Comparison of ENCODE assay signal across 8 cellular contexts in the genomic region with DNA sequence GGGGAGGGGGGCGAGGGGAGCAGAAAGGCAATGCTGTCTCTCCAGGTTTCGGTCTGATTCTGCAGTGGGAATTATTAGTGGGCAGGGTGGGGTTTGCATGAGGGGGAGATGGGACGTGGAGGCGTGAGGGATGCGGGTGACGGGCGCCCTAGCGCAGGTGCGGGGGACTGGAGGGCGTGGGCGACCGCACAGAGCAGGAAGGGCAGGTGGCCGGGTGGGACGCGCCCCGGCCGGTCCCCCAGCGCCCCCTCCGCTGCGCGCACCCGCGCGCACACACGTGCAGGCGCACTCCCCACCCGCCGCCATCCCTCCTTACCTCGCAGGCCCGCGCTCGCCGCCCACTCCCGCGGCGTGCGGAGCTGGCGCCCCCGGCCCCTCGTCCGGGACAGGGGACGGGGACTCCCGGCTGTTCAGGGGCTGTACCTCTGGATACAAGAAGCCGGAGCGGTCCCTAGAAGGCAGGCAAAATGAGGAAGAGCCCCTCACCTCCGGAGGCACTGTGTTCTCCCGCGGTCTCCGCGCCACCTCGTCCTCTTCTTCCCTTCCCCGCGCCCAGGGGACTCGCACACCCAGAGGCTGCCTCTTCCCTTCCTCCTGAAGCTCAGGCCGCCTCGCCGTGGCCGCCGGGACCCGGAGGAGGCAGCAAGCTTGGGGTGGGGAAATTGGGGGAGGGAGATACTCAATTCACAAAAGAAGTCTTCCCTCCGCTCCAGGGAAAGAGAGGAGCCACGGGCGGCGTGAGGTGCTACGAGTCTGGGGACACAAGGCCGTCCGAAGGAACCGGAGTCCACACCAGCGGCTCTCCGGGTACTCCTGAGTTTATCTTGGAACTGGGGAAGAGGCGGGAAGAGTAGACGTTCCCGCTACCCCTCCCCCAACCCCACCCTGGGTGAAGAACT. TPM values are rescaled to one million over a fixed set of nuclear protein-coding genes. Genes with fewer than 3 reads are reported as not detected.
DNase-seq lines count a peak whose midpoint lies in the region; ATAC-seq and TF ChIP-seq lines count a peak whose summit lies in the region.

No MANE protein-coding gene starts in this region.

- peak overlapping the region in 2 of 5 donors; percentile 50 to 52 for H3K27ac ChIP-seq in adrenal gland
- no peak overlapping the region for H3K27ac ChIP-seq in liver (ENCODE audit: low read depth in 1 of 2, low read length in 2 of 2)
- no peak overlapping the region for H3K27ac ChIP-seq in thyroid gland

- peak; percentile 20 for DNase-seq in activated naive CD4-positive, alpha-beta T cell treated with anti-CD3 and anti-CD28 coated beads, Interleukin-2, amount 10 ng/mL, durations not matched to agents 7 days and 5 days
- no peak for DNase-seq in activated naive CD4-positive, alpha-beta T cell treated with anti-CD3 and anti-CD28 coated beads, Interleukin-2, amount 50 U/mL, for 16 hours
- DNase-seq in adrenal gland (peak in 5 of 7 donors; percentile 11 to 37 (median 25)), thyroid gland (peak; percentile 2 to 7), ACHN (no peak)

- no peaks in the 10 kb centered on the region for H3K27me3 ChIP-seq in adrenal gland
- peaks cover 3 to 28% (median 8%) of the 10 kb centered on the region in 4 donors for H3K27me3 ChIP-seq in liver (ENCODE audit: control insufficient read depth in 4 of 4, insufficient read depth in 4 of 4, low read length in 3 of 4)
- H3K27me3 ChIP-seq in thyroid gland, result peaks cover 6% of the 10 kb centered on the region

- TF ChIP-seq POLR2A in adrenal gland (IDR thresholded peaks at IDR 0.05) (no peak), thyroid gland (IDR thresholded peaks at IDR 0.05) (no peak)

- H3K27me3 Mint-ChIP-seq in activated naive CD4-positive, alpha-beta T cell treated with anti-CD3 and anti-CD28 coated beads, Interleukin-2, amount 10 ng/mL, durations not matched to agents 7 days and 5 days, result peaks cover 54% of the 10 kb centered on the region

- H3K4me3 ChIP-seq in adrenal gland (peak overlapping the region in 3 of 4 donors; percentile 52 to 82 (median 55)), liver (ENCODE audit: low read depth in 1 of 3, low read length in 3 of 3) (peak overlapping the region in 2 of 3 donors; percentile 17 to 49), thyroid gland (replicated peaks in 1 of 3) (peak overlapping the region; percentile 3 to 44 (median 35))

- no peaks in the 10 kb centered on the region for H3K36me3 ChIP-seq in adrenal gland (replicated peaks in 1 of 2)
- no peaks in the 10 kb centered on the region for H3K36me3 ChIP-seq in liver (ENCODE audit: control insufficient read depth in 4 of 4, insufficient read depth in 3 of 4, low read depth in 1 of 4, low read length in 3 of 4)
- H3K36me3 ChIP-seq in thyroid gland, result no peaks in the 10 kb centered on the region

- intact Hi-C loops in adrenal gland (cut with DNase I), result no loop called here
- intact Hi-C loops in thyroid gland (cut with DNase I), result no loop called here

- TF ChIP-seq RAD21 in liver (IDR thresholded peaks at IDR 0.05), result no peak

- no peak for TF ChIP-seq CTCF in adrenal gland (IDR thresholded peaks at IDR 0.05)
- no peak for TF ChIP-seq CTCF in liver (IDR thresholded peaks at IDR 0.05; ENCODE audit: low read depth, low read length, missing input control)
- TF ChIP-seq CTCF in thyroid gland (IDR thresholded peaks at IDR 0.05), result no peak

- H3K9me3 ChIP-seq in adrenal gland (replicated peaks in 1 of 3), result no peaks in the 10 kb centered on the region
- no peaks in the 10 kb centered on the region for H3K9me3 ChIP-seq in liver (ENCODE audit: control insufficient read depth in 4 of 4, low read length in 3 of 4)
- H3K9me3 ChIP-seq in thyroid gland, result no peaks in the 10 kb centered on the region

- H3K27ac Mint-ChIP-seq in activated naive CD4-positive, alpha-beta T cell treated with anti-CD3 and anti-CD28 coated beads, Interleukin-2, amount 10 ng/mL, durations not matched to agents 7 days and 5 days, result no peak overlapping the region

- WGBS in adrenal gland, 4 donors, result 0 to 2% (median 1%) methylated on average over 23 to 73 of the region's 73 CpGs
- WGBS in liver, result 2% methylated on average over 73 of the region's 73 CpGs
- WGBS in thyroid gland, 2 donors, result 2% methylated on average over 24 to 39 of the region's 73 CpGs

- peaks cover 16% of the 10 kb centered on the region for H3K4me1 Mint-ChIP-seq in activated naive CD4-positive, alpha-beta T cell treated with anti-CD3 and anti-CD28 coated beads, Interleukin-2, amount 10 ng/mL, durations not matched to agents 7 days and 5 days

- no peak overlapping the region for H3K4me3 Mint-ChIP-seq in activated naive CD4-positive, alpha-beta T cell treated with anti-CD3 and anti-CD28 coated beads, Interleukin-2, amount 10 ng/mL, durations not matched to agents 7 days and 5 days

- H3K4me1 ChIP-seq in adrenal gland (replicated peaks in 1 of 2) (peaks cover 5 to 16% of the 10 kb centered on the region in 2 donors), liver (ENCODE audit: control insufficient read depth in 4 of 4, insufficient read depth in 4 of 4, low read length in 3 of 4) (peaks cover 13 to 27% (median 17%) of the 10 kb centered on the region in 4 donors), thyroid gland (peaks cover 13 to 15% of the 10 kb centered on the region in 2 donors)

- no peaks in the 10 kb centered on the region for H3K36me3 Mint-ChIP-seq in activated naive CD4-positive, alpha-beta T cell treated with anti-CD3 and anti-CD28 coated beads, Interleukin-2, amount 10 ng/mL, durations not matched to agents 7 days and 5 days

- no peak overlapping the region for H3K9ac ChIP-seq in liver (ENCODE audit: low read depth in 1 of 2, low read length in 2 of 2)

- H3K9me3 Mint-ChIP-seq in activated naive CD4-positive, alpha-beta T cell treated with anti-CD3 and anti-CD28 coated beads, Interleukin-2, amount 10 ng/mL, durations not matched to agents 7 days and 5 days, result peaks cover 2% of the 10 kb centered on the region

- ATAC-seq in GM21515 (IDR thresholded peaks at IDR 0.05; ENCODE audit: unreplicated experiment) (no peak), GM19467 (IDR thresholded peaks at IDR 0.05; ENCODE audit: unreplicated experiment) (no peak)

- in situ Hi-C loops in ACHN (cut with HindIII; ENCODE audit: low pct_ligation_motif_present, low pct_unique_long_range_greater_than_20kb, low sequenced_read_pairs), result no loop called here

- CTCF ChIA-PET in activated naive CD4-positive, alpha-beta T cell treated with anti-CD3 and anti-CD28 coated beads, Interleukin-2, amount 10 ng/mL, durations not matched to agents 7 days and 5 days (lab: Charles Lee), result no interaction called here

TF ChIP-seq in liver, 16 proteins besides CTCF, POLR2A, EP300 and RAD21 (continues in another document):
- no peak for TF ChIP-seq RXRA (IDR thresholded peaks at IDR 0.05)
- no peak for TF ChIP-seq SP1 (IDR thresholded peaks at IDR 0.05)
- no peak for TF ChIP-seq YY1 (IDR thresholded peaks at IDR 0.05)
- TF ChIP-seq, protein P1, sequence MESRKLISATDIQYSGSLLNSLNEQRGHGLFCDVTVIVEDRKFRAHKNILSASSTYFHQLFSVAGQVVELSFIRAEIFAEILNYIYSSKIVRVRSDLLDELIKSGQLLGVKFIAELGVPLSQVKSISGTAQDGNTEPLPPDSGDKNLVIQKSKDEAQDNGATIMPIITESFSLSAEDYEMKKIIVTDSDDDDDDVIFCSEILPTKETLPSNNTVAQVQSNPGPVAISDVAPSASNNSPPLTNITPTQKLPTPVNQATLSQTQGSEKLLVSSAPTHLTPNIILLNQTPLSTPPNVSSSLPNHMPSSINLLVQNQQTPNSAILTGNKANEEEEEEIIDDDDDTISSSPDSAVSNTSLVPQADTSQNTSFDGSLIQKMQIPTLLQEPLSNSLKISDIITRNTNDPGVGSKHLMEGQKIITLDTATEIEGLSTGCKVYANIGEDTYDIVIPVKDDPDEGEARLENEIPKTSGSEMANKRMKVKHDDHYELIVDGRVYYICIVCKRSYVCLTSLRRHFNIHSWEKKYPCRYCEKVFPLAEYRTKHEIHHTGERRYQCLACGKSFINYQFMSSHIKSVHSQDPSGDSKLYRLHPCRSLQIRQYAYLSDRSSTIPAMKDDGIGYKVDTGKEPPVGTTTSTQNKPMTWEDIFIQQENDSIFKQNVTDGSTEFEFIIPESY (IDR thresholded peaks at IDR 0.05), result no peak
- TF ChIP-seq TAF1 (conservative IDR thresholded peaks at IDR 0.05), result no peak
- TF ChIP-seq, protein P2, sequence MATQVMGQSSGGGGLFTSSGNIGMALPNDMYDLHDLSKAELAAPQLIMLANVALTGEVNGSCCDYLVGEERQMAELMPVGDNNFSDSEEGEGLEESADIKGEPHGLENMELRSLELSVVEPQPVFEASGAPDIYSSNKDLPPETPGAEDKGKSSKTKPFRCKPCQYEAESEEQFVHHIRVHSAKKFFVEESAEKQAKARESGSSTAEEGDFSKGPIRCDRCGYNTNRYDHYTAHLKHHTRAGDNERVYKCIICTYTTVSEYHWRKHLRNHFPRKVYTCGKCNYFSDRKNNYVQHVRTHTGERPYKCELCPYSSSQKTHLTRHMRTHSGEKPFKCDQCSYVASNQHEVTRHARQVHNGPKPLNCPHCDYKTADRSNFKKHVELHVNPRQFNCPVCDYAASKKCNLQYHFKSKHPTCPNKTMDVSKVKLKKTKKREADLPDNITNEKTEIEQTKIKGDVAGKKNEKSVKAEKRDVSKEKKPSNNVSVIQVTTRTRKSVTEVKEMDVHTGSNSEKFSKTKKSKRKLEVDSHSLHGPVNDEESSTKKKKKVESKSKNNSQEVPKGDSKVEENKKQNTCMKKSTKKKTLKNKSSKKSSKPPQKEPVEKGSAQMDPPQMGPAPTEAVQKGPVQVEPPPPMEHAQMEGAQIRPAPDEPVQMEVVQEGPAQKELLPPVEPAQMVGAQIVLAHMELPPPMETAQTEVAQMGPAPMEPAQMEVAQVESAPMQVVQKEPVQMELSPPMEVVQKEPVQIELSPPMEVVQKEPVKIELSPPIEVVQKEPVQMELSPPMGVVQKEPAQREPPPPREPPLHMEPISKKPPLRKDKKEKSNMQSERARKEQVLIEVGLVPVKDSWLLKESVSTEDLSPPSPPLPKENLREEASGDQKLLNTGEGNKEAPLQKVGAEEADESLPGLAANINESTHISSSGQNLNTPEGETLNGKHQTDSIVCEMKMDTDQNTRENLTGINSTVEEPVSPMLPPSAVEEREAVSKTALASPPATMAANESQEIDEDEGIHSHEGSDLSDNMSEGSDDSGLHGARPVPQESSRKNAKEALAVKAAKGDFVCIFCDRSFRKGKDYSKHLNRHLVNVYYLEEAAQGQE (IDR thresholded peaks at IDR 0.05), result no peak
- TF ChIP-seq HNF4A (conservative IDR thresholded peaks at IDR 0.05), result no peak
- no peak for TF ChIP-seq JUND (IDR thresholded peaks at IDR 0.05)
- TF ChIP-seq, protein P3, sequence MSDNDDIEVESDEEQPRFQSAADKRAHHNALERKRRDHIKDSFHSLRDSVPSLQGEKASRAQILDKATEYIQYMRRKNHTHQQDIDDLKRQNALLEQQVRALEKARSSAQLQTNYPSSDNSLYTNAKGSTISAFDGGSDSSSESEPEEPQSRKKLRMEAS (IDR thresholded peaks at IDR 0.05), result no peak
- TF ChIP-seq FOXA2 (IDR thresholded peaks at IDR 0.05), result no peak
- no peak for TF ChIP-seq HNF4G (IDR thresholded peaks at IDR 0.05)

RNA-seq across cellular contexts. Expression of a gene that starts 1.3 kb away (rescaled TPM):
- 10 to 100 TPM in 5 of 8 donors, 1 to 10 TPM in 3; 5.6 to 18.1 (median 12.1) TPM for total RNA-seq in adrenal gland
- polyA plus RNA-seq in adrenal gland, result 1 to 10 TPM in 2 of 3 donors, under 1 TPM in 1; 0.88 to 2.1 (median 1.0) TPM
- total RNA-seq in liver, result under 1 TPM in 1 of 2 donors, not detected in 1; 0.08 TPM
- polyA plus RNA-seq in liver, result not detected
- 1 to 10 TPM in 2 of 4 donors, under 1 TPM in 2; 0.11 to 4.6 (median 1.3) TPM for total RNA-seq in thyroid gland

Comparison
In these comparisons a context has a peak if more than half of its experiments do, and no peak if none do; other contexts are left out.
1. DNase-seq: peak in activated naive CD4-positive, alpha-beta T cell treated with anti-CD3 and anti-CD28 coated beads, Interleukin-2, amount 10 ng/mL, durations not matched to agents 7 days and 5 days (single experiment), adrenal gland (5 of 7) and thyroid gland (2 of 2); none in activated naive CD4-positive, alpha-beta T cell treated with anti-CD3 and anti-CD28 coated beads, Interleukin-2, amount 50 U/mL, for 16 hours (single experiment) and ACHN (single experiment).
2. Peak in every context shown above with its lines, with median percentiles within 50 percentile points of each other: H3K4me3 ChIP-seq.